ENCODE assay signal across 9 cellular contexts in the genomic region with DNA sequence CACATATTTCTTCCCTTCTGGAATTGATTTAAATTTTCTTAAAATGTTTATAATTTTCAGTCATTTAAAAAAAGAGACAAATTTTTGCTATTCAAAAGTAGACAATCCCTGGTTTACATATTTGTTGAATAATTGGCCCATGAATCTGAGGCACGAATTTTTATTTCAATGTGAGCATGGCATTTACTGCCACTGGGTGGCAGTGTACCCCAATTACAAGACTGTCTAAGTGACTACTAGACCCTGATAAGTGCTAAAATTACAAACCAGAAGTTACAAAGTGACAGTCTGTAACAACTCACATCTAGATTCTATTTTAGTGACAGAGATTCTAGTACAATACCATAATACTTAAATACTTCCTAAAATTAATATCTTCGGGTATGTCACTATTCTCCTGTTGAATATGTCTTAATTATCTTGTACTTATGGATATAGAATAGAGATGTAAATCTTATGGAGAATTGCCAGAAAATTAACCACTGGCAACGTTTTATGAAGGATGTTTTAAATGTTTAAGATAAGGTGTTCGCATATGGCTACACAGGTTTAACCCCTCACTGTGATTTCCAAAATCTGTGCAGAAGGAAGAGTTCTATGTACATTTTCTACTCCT.
DNase-seq lines count a peak whose midpoint lies in the region; ATAC-seq and TF ChIP-seq lines count a peak whose summit lies in the region.
"Had no signal": no experiment of that assay in that cellular context is flagged by ENCODE, and none has a peak within 500 bp of the region (broad histone marks: within the 10 kb centered on the region; RNA-seq: fewer than 3 reads in every experiment).

No MANE protein-coding gene starts in this region.

- no peaks in the 10 kb centered on the region for H3K4me1 ChIP-seq in left lung
- H3K4me1 ChIP-seq in uterus = peaks cover 0 to 5% of the 10 kb centered on the region in 2 donors
- H3K4me1 ChIP-seq: BLaER1 had no signal

- TF ChIP-seq CTCF in HFF-Myc (IDR thresholded peaks at IDR 0.05; ENCODE audit: low read depth, low read length, missing control alignments) = peak; percentile 62
- TF ChIP-seq CTCF in cardiac fibroblast (IDR thresholded peaks at IDR 0.05; ENCODE audit: low read depth, low read length) = peak; percentile 72
- TF ChIP-seq CTCF in left lung (IDR thresholded peaks at IDR 0.05) = peak; percentile 40 to 66
- TF ChIP-seq CTCF in uterus (IDR thresholded peaks at IDR 0.05) = peak; percentile 75 to 83 (median 78)

- no peaks in the 10 kb centered on the region for H3K27me3 ChIP-seq in left lung
- H3K27me3 ChIP-seq in uterus = no peaks in the 10 kb centered on the region
- H3K27me3 ChIP-seq: BLaER1 had no signal

- no peaks in the 10 kb centered on the region for H3K36me3 ChIP-seq in left lung
- H3K36me3 ChIP-seq in uterus = no peaks in the 10 kb centered on the region
- H3K36me3 ChIP-seq: BLaER1 had no signal

- no peak overlapping the region for H3K27ac ChIP-seq in left lung
- no peak overlapping the region for H3K27ac ChIP-seq in uterus
- H3K27ac ChIP-seq: BLaER1 had no signal

- DNase-seq in DMS79 treated with DMSO at 0.1 percent for 48 hours (lab: John Stamatoyannopoulos, UW) (peak; percentile 3), DMS79 (lab: John Stamatoyannopoulos, UW) (no peak), HFF-Myc (ENCODE audit: extremely low read depth, low read depth) (peak; percentile 25), NCI-H748 treated with DMSO at 0.1 percent for 48 hours (lab: John Stamatoyannopoulos, UW) (peak; percentile 6), cardiac fibroblast (ENCODE audit: low read depth in 2 of 2) (peak; percentile 71 to 75), left lung (no peak), uterus (peak; percentile 45 to 56), NCI-H524 treated with DMSO at 0.1 percent for 48 hours (lab: John Stamatoyannopoulos, UW) (no peak)

- ATAC-seq in left lung = peak; percentile 79

- intact Hi-C loops in left lung (cut with DNase I) = loop anchor here in 1 of 2 donors (10.0 kb wide), 1 partner anchor 408 kb away; a partner anchor contains a TSS
- intact Hi-C loops in uterus (cut with DNase I; ENCODE audit: low total_unique reads) = loop anchor here (5.0 kb wide), 1 partner anchor 411 kb away; a partner anchor contains a TSS

- H3K9me3 ChIP-seq in left lung (no peaks in the 10 kb centered on the region), uterus (no peaks in the 10 kb centered on the region)
- H3K9me3 ChIP-seq: BLaER1 had no signal

- H3K4me3 ChIP-seq in HFF-Myc (replicated peaks; ENCODE audit: low read depth, low read length) = no peak overlapping the region
- no peak overlapping the region for H3K4me3 ChIP-seq in cardiac fibroblast (replicated peaks in 1 of 2; ENCODE audit: low read depth in 2 of 2, low read length in 2 of 2)
- H3K4me3 ChIP-seq in left lung = no peak overlapping the region
- H3K4me3 ChIP-seq in uterus = no peak overlapping the region
- H3K4me3 ChIP-seq: BLaER1 had no signal

- TF ChIP-seq POLR2A in uterus (IDR thresholded peaks at IDR 0.05) = no peak

Comparison
In these comparisons a context has a peak if more than half of its experiments do, and no peak if none do; other contexts are left out.
1. DNase-seq: peak in DMS79 treated with DMSO at 0.1 percent for 48 hours (single experiment), HFF-Myc (single experiment), NCI-H748 treated with DMSO at 0.1 percent for 48 hours (single experiment), cardiac fibroblast (2 of 2) and uterus (2 of 2); none in DMS79 (single experiment), left lung (0 of 2) and NCI-H524 treated with DMSO at 0.1 percent for 48 hours (single experiment).
2. Peak in every context shown above with its lines, with median percentiles within 50 percentile points of each other: CTCF ChIP-seq.